Comparison of ENCODE assay signal across 8 cellular contexts in the genomic region with DNA sequence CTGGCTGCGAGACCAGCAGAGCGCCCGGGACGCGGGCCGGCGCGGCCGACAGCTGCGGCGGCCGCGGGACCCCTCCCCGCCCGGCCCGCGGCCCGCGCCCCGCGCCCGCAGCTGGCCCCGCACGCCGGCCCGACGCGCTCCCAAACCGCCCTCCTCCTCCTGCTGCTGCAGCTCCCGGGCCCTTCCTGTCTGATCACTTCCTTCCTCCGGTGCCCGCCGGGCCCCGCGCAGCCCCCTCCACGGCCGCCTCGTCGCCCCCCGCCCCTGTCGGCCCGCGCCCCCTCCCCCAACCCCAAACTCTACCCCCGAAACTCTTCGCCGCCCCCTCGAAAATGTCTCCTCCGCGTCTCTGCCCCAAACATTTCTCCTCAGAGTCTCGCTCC. TPM values are rescaled to one million over a fixed set of nuclear protein-coding genes. Genes with fewer than 3 reads are reported as not detected.
DNase-seq lines count a peak whose midpoint lies in the region; ATAC-seq and TF ChIP-seq lines count a peak whose summit lies in the region.

No MANE protein-coding gene starts in this region.

- H2AFZ ChIP-seq in neural progenitor cell (replicated peaks), result no peak overlapping the region

- peaks cover 46% of the 10 kb centered on the region for H4K20me1 ChIP-seq in neural progenitor cell (ENCODE audit: low read depth)

- H3K9me3 ChIP-seq in esophagus muscularis mucosa (no peaks in the 10 kb centered on the region), neural progenitor cell (ENCODE audit: low read depth) (no peaks in the 10 kb centered on the region)

- H3K4me1 Mint-ChIP-seq in activated CD4-positive, alpha-beta T cell treated with anti-CD3 and anti-CD28 coated beads, Interleukin-2, amount 10 ng/mL, durations not matched to agents 24 days and 14 days, result peaks cover 21% of the 10 kb centered on the region
- H3K4me1 Mint-ChIP-seq in neural progenitor cell, result peaks cover 18% of the 10 kb centered on the region

- peak overlapping the region; percentile 91 to 98 (median 98) for H3K27ac ChIP-seq in esophagus muscularis mucosa (replicated peaks in 1 of 4)
- peak overlapping the region; percentile 92 for H3K27ac ChIP-seq in neural progenitor cell

- H3K4me3 ChIP-seq in esophagus muscularis mucosa (peak overlapping the region; percentile 75 to 98 (median 94)), neural progenitor cell (peak overlapping the region; percentile 94)

- intact Hi-C loops in activated CD4-positive, alpha-beta T cell treated with anti-CD3 and anti-CD28 coated beads, Interleukin-2, amount 10 ng/mL, durations not matched to agents 24 days and 14 days (cut with micrococcal nuclease), result loop anchor here (2.0 kb wide), 2 partner anchors 19 to 59 kb away; no protein-coding TSS in a partner anchor
- intact Hi-C loops in esophagus muscularis mucosa (cut with DNase I), result no loop called here

- H3K4me3 Mint-ChIP-seq in activated CD4-positive, alpha-beta T cell treated with anti-CD3 and anti-CD28 coated beads, Interleukin-2, amount 10 ng/mL, durations not matched to agents 24 days and 14 days, result peak overlapping the region; percentile 97
- H3K4me3 Mint-ChIP-seq in neural progenitor cell, result peak overlapping the region; percentile 100

- H3K27ac Mint-ChIP-seq in activated CD4-positive, alpha-beta T cell treated with anti-CD3 and anti-CD28 coated beads, Interleukin-2, amount 10 ng/mL, durations not matched to agents 24 days and 14 days, result peak overlapping the region; percentile 91
- peak overlapping the region; percentile 98 for H3K27ac Mint-ChIP-seq in neural progenitor cell

- 0% methylated on average over 10 of the region's 50 CpGs for WGBS in esophagus muscularis mucosa

- peaks cover 47% of the 10 kb centered on the region for H3K79me2 ChIP-seq in neural progenitor cell (ENCODE audit: low read depth)

- TF ChIP-seq EP300 in esophagus muscularis mucosa (IDR thresholded peaks at IDR 0.05), result no peak

- peaks cover 39 to 70% (median 62%) of the 10 kb centered on the region in 4 donors for H3K4me1 ChIP-seq in esophagus muscularis mucosa
- H3K4me1 ChIP-seq in neural progenitor cell, result peaks cover 6% of the 10 kb centered on the region

- H3F3A ChIP-seq in neural progenitor cell (ENCODE audit: low read depth), result peaks cover 15% of the 10 kb centered on the region

- H3K27me3 Mint-ChIP-seq in activated CD4-positive, alpha-beta T cell treated with anti-CD3 and anti-CD28 coated beads, Interleukin-2, amount 10 ng/mL, durations not matched to agents 24 days and 14 days, result peaks cover 2% of the 10 kb centered on the region
- no peaks in the 10 kb centered on the region for H3K27me3 Mint-ChIP-seq in neural progenitor cell (ENCODE audit: insufficient read depth, low read depth)

- TF ChIP-seq CTCF in esophagus muscularis mucosa (IDR thresholded peaks at IDR 0.05), result no peak
- no peak for TF ChIP-seq CTCF in neural progenitor cell (IDR thresholded peaks at IDR 0.05)

- no peak for TF ChIP-seq POLR2A in esophagus muscularis mucosa (IDR thresholded peaks at IDR 0.05; ENCODE audit: low read depth)

- peak overlapping the region; percentile 72 for H3K9ac ChIP-seq in neural progenitor cell

- no peaks in the 10 kb centered on the region for H3K36me3 ChIP-seq in esophagus muscularis mucosa
- no peaks in the 10 kb centered on the region for H3K36me3 ChIP-seq in neural progenitor cell

- H3K4me2 ChIP-seq in neural progenitor cell, result peak overlapping the region; percentile 72

- DNase-seq in D341Med (ENCODE audit: low spot score), result peak; percentile 76
- peak; percentile 81 for DNase-seq in activated CD4-positive, alpha-beta T cell treated with anti-CD3 and anti-CD28 coated beads, Interleukin-2, amount 10 ng/mL, durations not matched to agents 24 days and 14 days
- DNase-seq in esophagus muscularis mucosa (ENCODE audit: extremely low spot score), result no peak
- no peak for DNase-seq in neural progenitor cell (ENCODE audit: low spot score)
- no peak for DNase-seq in HuH-7.5 (ENCODE audit: low spot score)
- no peak for DNase-seq in NCI-H524 (lab: John Stamatoyannopoulos, UW)
- no peak for DNase-seq in NCI-H526 treated with DMSO at 0.1 percent for 48 hours (lab: John Stamatoyannopoulos, UW)

- H3K36me3 Mint-ChIP-seq in activated CD4-positive, alpha-beta T cell treated with anti-CD3 and anti-CD28 coated beads, Interleukin-2, amount 10 ng/mL, durations not matched to agents 24 days and 14 days (ENCODE audit: low read depth), result peaks cover 3% of the 10 kb centered on the region
- H3K36me3 Mint-ChIP-seq in neural progenitor cell, result peaks cover 1% of the 10 kb centered on the region

- peak; percentile 38 for ATAC-seq in HG03354 (IDR thresholded peaks at IDR 0.05; ENCODE audit: poor library complexity, severe bottlenecking, unreplicated experiment)

- no peaks in the 10 kb centered on the region for H3K27me3 ChIP-seq in esophagus muscularis mucosa
- no peaks in the 10 kb centered on the region for H3K27me3 ChIP-seq in neural progenitor cell

- no peaks in the 10 kb centered on the region for H3K9me3 Mint-ChIP-seq in activated CD4-positive, alpha-beta T cell treated with anti-CD3 and anti-CD28 coated beads, Interleukin-2, amount 10 ng/mL, durations not matched to agents 24 days and 14 days
- no peaks in the 10 kb centered on the region for H3K9me3 Mint-ChIP-seq in neural progenitor cell

RNA-seq across cellular contexts. Expression of a gene that starts 0.6 kb away (rescaled TPM):
- total RNA-seq in activated CD4-positive, alpha-beta T cell treated with anti-CD3 and anti-CD28 coated beads, Interleukin-2, amount 10 ng/mL, durations not matched to agents 24 days and 14 days, result 21.6 and 23.2 TPM in 2 replicates
- total RNA-seq in esophagus muscularis mucosa (10 to 100 TPM; 23.4 to 34.4 (median 27.3) TPM), neural progenitor cell (ENCODE audit: low replicate concordance) (38.0 and 39.1 TPM in 2 replicates)

RNA-seq across cellular contexts. Expression of a gene that starts 49.2 kb away (rescaled TPM):
- total RNA-seq in activated CD4-positive, alpha-beta T cell treated with anti-CD3 and anti-CD28 coated beads, Interleukin-2, amount 10 ng/mL, durations not matched to agents 24 days and 14 days, result not detected in 2 replicates
- total RNA-seq in esophagus muscularis mucosa (not detected), neural progenitor cell (ENCODE audit: low replicate concordance) (1.1 and 2.0 TPM in 2 replicates)

Comparison
In these comparisons a context has a peak if more than half of its experiments do, and no peak if none do; other contexts are left out.
1. DNase-seq: peak in D341Med (single experiment) and activated CD4-positive, alpha-beta T cell treated with anti-CD3 and anti-CD28 coated beads, Interleukin-2, amount 10 ng/mL, durations not matched to agents 24 days and 14 days (single experiment); none in esophagus muscularis mucosa (single experiment), neural progenitor cell (single experiment), HuH-7.5 (single experiment), NCI-H524 (0 of 2) and NCI-H526 treated with DMSO at 0.1 percent for 48 hours (single experiment).